Comparison of ENCODE assay signal across 21 cellular contexts in the genomic region with DNA sequence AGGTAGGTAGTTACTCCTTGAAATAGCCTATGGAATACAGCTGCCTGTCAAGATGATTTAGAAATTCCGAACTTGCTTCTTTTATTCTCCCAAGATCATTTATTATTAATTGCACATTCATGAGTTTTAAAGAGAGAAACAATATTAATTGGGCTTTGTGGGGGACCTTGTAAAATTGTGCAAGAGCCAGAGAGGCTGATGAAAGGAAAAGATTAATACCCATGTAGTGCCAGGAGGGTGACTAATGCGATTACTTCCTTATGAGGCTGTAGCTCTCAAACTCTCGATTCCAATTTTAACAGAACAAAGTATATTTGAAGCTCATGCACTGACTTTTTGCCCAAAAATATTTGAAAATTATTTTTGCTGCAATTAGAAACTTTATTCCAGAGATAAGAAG.
DNase-seq lines count a peak whose midpoint lies in the region; ATAC-seq, FAIRE-seq and TF ChIP-seq lines count a peak whose summit lies in the region.
"Had no signal": no experiment of that assay in that cellular context is flagged by ENCODE, and none has a peak within 500 bp of the region (broad histone marks: within the 10 kb centered on the region; RNA-seq: fewer than 3 reads in every experiment).

No MANE protein-coding gene starts in this region.

- H2AK5ac ChIP-seq in IMR-90 (ENCODE audit: low read depth, low read length) = no peak overlapping the region

- intact Hi-C loops in IMR-90 (cut with micrococcal nuclease) = no loop called here

- H3K27me3 ChIP-seq in IMR-90 (ENCODE audit: control insufficient read depth, insufficient read depth, low read length) (no peaks in the 10 kb centered on the region), brain microvascular endothelial cell (replicated peaks) (no peaks in the 10 kb centered on the region), keratinocyte (ENCODE audit: control insufficient read depth, extremely low read depth, insufficient read depth, low read length) (no peaks in the 10 kb centered on the region)

- H3K23ac ChIP-seq in IMR-90 (ENCODE audit: low read depth, low read length) = no peak overlapping the region

- no peaks in the 10 kb centered on the region for H3K79me2 ChIP-seq in keratinocyte (ENCODE audit: control insufficient read depth, insufficient read depth, low read length)
- H3K79me2 ChIP-seq: parathyroid adenoma had no signal

- H3K4ac ChIP-seq in IMR-90 (ENCODE audit: low read depth, low read length) = no peak overlapping the region

- in situ Hi-C loops in IMR-90 (cut with MboI; ENCODE audit: low sequenced_read_pairs) (no loop called here), brain microvascular endothelial cell (cut with HindIII; ENCODE audit: low pct_ligation_motif_present, low sequenced_read_pairs) (no loop called here)

- no peak for TF ChIP-seq POLR2A in IMR-90 (IDR thresholded peaks at IDR 0.05; ENCODE audit: low read depth, low read length)

- no peak overlapping the region for H2AK9ac ChIP-seq in IMR-90 (replicated peaks; ENCODE audit: low read depth, low read length, poor library complexity)

- dilution Hi-C loops in IMR-90 (cut with HindIII; ENCODE audit: low sequenced_read_pairs, unreplicated experiment) (no loop called here), keratinocyte (cut with MboI; ENCODE audit: extremely low pct_ligation_motif_present, low sequenced_read_pairs) (no loop called here)

- H4K8ac ChIP-seq in IMR-90 (ENCODE audit: low read depth in 2 of 2, low read length in 2 of 2) = no peak overlapping the region

- CTCF ChIA-PET in IMR-90 (lab: Yijun Ruan, JAX) = no interaction called here

- no peak overlapping the region for H3K4me3 ChIP-seq in IMR-90 (ENCODE audit: insufficient read depth, low read depth, low read length)
- no peak overlapping the region for H3K4me3 ChIP-seq in brain microvascular endothelial cell (ENCODE audit: low read depth, low read length)
- no peak overlapping the region for H3K4me3 ChIP-seq in keratinocyte (ENCODE audit: control insufficient read depth in 2 of 3, extremely low read depth in 1 of 3, insufficient read depth in 2 of 3, low read depth in 1 of 3, low read length in 3 of 3)
- H3K4me3 ChIP-seq: lower lobe of right lung, smooth muscle cell had no signal

- ATAC-seq in IMR-90 (ENCODE audit: low read depth) = no peak
- ATAC-seq: activated naive CD4-positive, alpha-beta T cell treated with anti-CD3 and anti-CD28 coated beads, Interleukin-2, amount 50 U/mL, for 72 hours; lower lobe of right lung; Right ventricle myocardium inferior; T-cell had no signal

- no TSS peak for BruUV-seq in IMR-90 (replicated peaks; lab: Mats Ljungman, UMichigan)

- DNase-seq in AG20443 (ENCODE audit: low spot score) = peak; percentile 52
- DNase-seq in IMR-90 = peak; percentile 27
- peak; percentile 28 for DNase-seq in brain microvascular endothelial cell
- no peak for DNase-seq in keratinocyte (ENCODE audit: low read depth, low spot score)
- no peak for DNase-seq in HUDEP-2 (lab: John Stamatoyannopoulos, UW; ENCODE audit: unreplicated experiment in 76 of 76)
- DNase-seq in CD1c-positive myeloid dendritic cell (ENCODE audit: extremely low spot score) = no peak
- DNase-seq in NCI-H526 (lab: John Stamatoyannopoulos, UW) = no peak
- no peak for DNase-seq in islet precursor cell
- DNase-seq: activated CD4-positive, alpha-beta memory T cell treated with anti-CD3 and anti-CD28 coated beads, Interleukin-2, amount 10 ng/mL, durations not matched to agents 7 days and 5 days; activated T-cell treated with anti-CD3 and anti-CD28 coated beads, Interleukin-2, amount 50 U/mL, for 24 hours; caudate nucleus; H9; Kasumi-1; lower lobe of right lung; NCI-H2227 treated with DMSO at 0.1 percent for 48 hours; T-cell had no signal

- peak; percentile 61 for FAIRE-seq in keratinocyte (lab: Jason Lieb, UNC)

- H3K9me3 ChIP-seq in IMR-90 (ENCODE audit: control insufficient read depth, insufficient read depth, low read length) (no peaks in the 10 kb centered on the region), keratinocyte (ENCODE audit: control insufficient read depth, low read depth, low read length) (no peaks in the 10 kb centered on the region)
- H3K9me3 ChIP-seq: lower lobe of right lung had no signal

- H3K36me3 ChIP-seq in IMR-90 (ENCODE audit: control insufficient read depth, insufficient read depth, low read length) (no peaks in the 10 kb centered on the region), brain microvascular endothelial cell (replicated peaks) (no peaks in the 10 kb centered on the region), keratinocyte (ENCODE audit: control insufficient read depth in 2 of 2, extremely low read depth in 1 of 2, insufficient read depth in 2 of 2, low read length in 2 of 2) (no peaks in the 10 kb centered on the region)
- H3K36me3 ChIP-seq: lower lobe of right lung had no signal

- no CpG with 5 or more reads among the region's 3 CpGs for WGBS in IMR-90 (ENCODE audit: extremely low coverage in 2 of 2, insufficient read length in 1 of 2), 2 experiments

- no peak overlapping the region for H3K4me2 ChIP-seq in IMR-90 (ENCODE audit: low read depth, low read length)
- no peak overlapping the region for H3K4me2 ChIP-seq in keratinocyte (ENCODE audit: control insufficient read depth, extremely low read depth, insufficient read depth, low read depth, low read length)
- H3K4me2 ChIP-seq: smooth muscle cell had no signal

- no peak overlapping the region for H3K9ac ChIP-seq in IMR-90 (ENCODE audit: low read depth, low read length)
- no peak overlapping the region for H3K9ac ChIP-seq in keratinocyte (ENCODE audit: control insufficient read depth, extremely low read depth, insufficient read depth, low read length)
- H3K9ac ChIP-seq: parathyroid adenoma had no signal

- no peak overlapping the region for H2BK5ac ChIP-seq in IMR-90 (ENCODE audit: low read depth, low read length, poor library complexity, severe bottlenecking)

- no peaks in the 10 kb centered on the region for H3K9me1 ChIP-seq in IMR-90 (ENCODE audit: insufficient read depth, low read length)
- no peaks in the 10 kb centered on the region for H3K9me1 ChIP-seq in keratinocyte (ENCODE audit: control insufficient read depth, extremely low read depth, insufficient read depth, low read length)

- H3K27ac ChIP-seq in IMR-90 (ENCODE audit: insufficient read depth, low read length) (no peak overlapping the region), brain microvascular endothelial cell (no peak overlapping the region), keratinocyte (ENCODE audit: control insufficient read depth, insufficient read depth, low read length) (peak overlapping the region; percentile 12)
- H3K27ac ChIP-seq: lower lobe of right lung, parathyroid adenoma, VCaP had no signal

- H4K20me1 ChIP-seq in IMR-90 (ENCODE audit: insufficient read depth, low read length) = no peaks in the 10 kb centered on the region
- no peaks in the 10 kb centered on the region for H4K20me1 ChIP-seq in keratinocyte (ENCODE audit: control insufficient read depth, extremely low read depth, insufficient read depth, low read length)

- no peak overlapping the region for H3K56ac ChIP-seq in IMR-90 (ENCODE audit: extremely low read depth, insufficient read depth, low read length)

- H2BK120ac ChIP-seq in IMR-90 (ENCODE audit: low read depth, low read length) = no peak overlapping the region

- H3K79me1 ChIP-seq in IMR-90 (ENCODE audit: low read depth in 1 of 2, low read length in 2 of 2) = no peaks in the 10 kb centered on the region

- H2AFZ ChIP-seq in IMR-90 (replicated peaks; ENCODE audit: low read length, poor library complexity) = no peak overlapping the region
- H2AFZ ChIP-seq in keratinocyte (ENCODE audit: control insufficient read depth, low read length) = no peak overlapping the region
- H2AFZ ChIP-seq: parathyroid adenoma had no signal

- H2BK15ac ChIP-seq in IMR-90 (ENCODE audit: low read depth, low read length) = no peak overlapping the region

- H3K18ac ChIP-seq in IMR-90 (ENCODE audit: low read depth, low read length) = no peak overlapping the region

- no peaks in the 10 kb centered on the region for H3K4me1 ChIP-seq in IMR-90 (ENCODE audit: control insufficient read depth, insufficient read depth, low read length)
- peaks cover 65% of the 10 kb centered on the region for H3K4me1 ChIP-seq in keratinocyte (ENCODE audit: control insufficient read depth, extremely low read depth, insufficient read depth, low read length)
- H3K4me1 ChIP-seq: lower lobe of right lung, parathyroid adenoma had no signal

- no peak overlapping the region for H3K14ac ChIP-seq in IMR-90 (replicated peaks; ENCODE audit: low read depth, low read length)

- TF ChIP-seq RAD21 in IMR-90 (IDR thresholded peaks at IDR 0.05; ENCODE audit: low read length) = no peak

- no peak overlapping the region for H4K5ac ChIP-seq in IMR-90 (ENCODE audit: low read depth, low read length)

- H4K91ac ChIP-seq in IMR-90 (ENCODE audit: insufficient read depth, low read depth, low read length) = no peak overlapping the region

- POLR2A ChIA-PET in IMR-90 (lab: Charles Lee; ENCODE audit: unreplicated experiment) = no interaction called here

- TF ChIP-seq CTCF in IMR-90 (conservative IDR thresholded peaks at IDR 0.05; ENCODE audit: low read depth, low read length) (no peak), brain microvascular endothelial cell (IDR thresholded peaks at IDR 0.05; ENCODE audit: low read depth, low read length, missing control alignments) (no peak), keratinocyte (optimal IDR thresholded peaks at IDR 0.05 in 1 of 3, IDR thresholded peaks at IDR 0.05 in 1 of 3, conservative IDR thresholded peaks at IDR 0.05 in 1 of 3; ENCODE audit: extremely low read depth in 1 of 3, insufficient read depth in 2 of 3, low read length in 3 of 3) (no peak)

- H2BK20ac ChIP-seq in IMR-90 (ENCODE audit: low read depth, low read length) = no peak overlapping the region

TF ChIP-seq in IMR-90, 13 proteins besides CTCF, POLR2A, EP300 and RAD21:
- TF ChIP-seq CEBPB (IDR thresholded peaks at IDR 0.05; ENCODE audit: low read depth, low read length) = peak; percentile 57
- no peak for TF ChIP-seq MAZ (IDR thresholded peaks at IDR 0.05; ENCODE audit: borderline replicate concordance, low read depth, low read length)

Comparison
In these comparisons a context has a peak if more than half of its experiments do, and no peak if none do; other contexts are left out.
1. DNase-seq: peak in AG20443 (single experiment), IMR-90 (single experiment) and brain microvascular endothelial cell (single experiment); none in keratinocyte (single experiment), HUDEP-2 (0 of 76), CD1c-positive myeloid dendritic cell (single experiment), NCI-H526 (0 of 2) and islet precursor cell (single experiment).